In the genomic region with DNA sequence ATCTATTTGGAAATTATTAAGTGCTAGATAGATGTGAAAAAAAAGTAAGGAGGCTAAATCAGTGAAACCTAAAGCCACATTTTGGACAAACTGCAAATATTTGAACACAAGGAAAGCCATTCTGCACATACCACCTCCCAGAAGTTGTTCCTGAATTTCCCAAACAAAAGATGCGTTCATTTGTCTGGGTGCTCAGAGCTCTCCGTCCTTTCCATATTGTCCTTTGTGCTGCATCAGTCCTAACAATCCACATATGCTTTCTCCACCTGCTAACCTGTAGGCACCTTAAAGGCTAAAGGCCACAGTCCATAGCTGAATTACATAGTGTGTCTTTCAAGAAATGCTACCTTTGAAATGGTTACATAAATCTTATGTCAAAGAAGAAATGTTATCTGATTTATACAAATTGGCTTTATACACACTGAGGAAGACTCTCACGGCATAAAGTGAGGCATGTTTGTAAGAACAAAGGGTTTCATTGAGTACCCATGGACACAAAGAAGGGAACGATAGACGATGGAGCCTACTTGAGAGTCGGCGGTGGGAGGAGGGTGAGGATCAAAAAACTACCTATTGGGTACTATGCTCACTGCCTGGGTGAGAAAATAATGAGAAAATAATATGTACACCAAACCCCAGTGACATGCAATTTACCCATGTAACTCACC, we compare ENCODE assay signal across 25 cellular contexts.
DNase-seq lines count a peak whose midpoint lies in the region; ATAC-seq and TF ChIP-seq lines count a peak whose summit lies in the region.
"Had no signal": no experiment of that assay in that cellular context is flagged by ENCODE, and none has a peak within 500 bp of the region (broad histone marks: within the 10 kb centered on the region; RNA-seq: fewer than 3 reads in every experiment).

No MANE protein-coding gene starts in this region.

- peaks cover 6% of the 10 kb centered on the region for H3K36me3 Mint-ChIP-seq in MCF 10A (ENCODE audit: insufficient read depth, unreplicated experiment)

- H3K79me2 ChIP-seq in mammary epithelial cell (ENCODE audit: insufficient read depth, low read length) (no peaks in the 10 kb centered on the region), hepatocyte (no peaks in the 10 kb centered on the region)

- dilution Hi-C loops in mammary epithelial cell (cut with HindIII; ENCODE audit: low sequenced_read_pairs), result no loop called here

- H4K20me1 ChIP-seq in mammary epithelial cell (ENCODE audit: insufficient read depth, low read length), result no peaks in the 10 kb centered on the region
- no peaks in the 10 kb centered on the region for H4K20me1 ChIP-seq in hepatocyte (ENCODE audit: insufficient read depth, poor library complexity, severe bottlenecking)

- no peaks in the 10 kb centered on the region for H3K4me1 Mint-ChIP-seq in MCF 10A (ENCODE audit: insufficient read depth, unreplicated experiment)
- H3K4me1 Mint-ChIP-seq: activated CD4-positive, alpha-beta memory T cell treated with anti-CD3 and anti-CD28 coated beads, Interleukin-2, amount 10 ng/mL, durations not matched to agents 7 days and 5 days had no signal

- H3K4me3 ChIP-seq in mammary epithelial cell (replicated peaks in 1 of 3; ENCODE audit: insufficient read depth in 1 of 3, low read depth in 2 of 3, low read length in 3 of 3), result no peak overlapping the region
- H3K4me3 ChIP-seq in hepatocyte, result no peak overlapping the region
- no peak overlapping the region for H3K4me3 ChIP-seq in upper lobe of right lung
- H3K4me3 ChIP-seq: adrenal gland, gastroesophageal sphincter, PC-9 had no signal

- CTCF ChIA-PET in MCF 10A (lab: Yijun Ruan, JAX) (interaction anchor here (0.7 to 0.8 kb wide), 2 partner anchors 26 to 254 kb away, joined by 3 read pairs; no protein-coding TSS in a partner anchor), mammary epithelial cell (lab: Charles Lee; ENCODE audit: low non-redundant PET) (no interaction called here)

- BruUV-seq in MCF 10A (replicated peaks; lab: Mats Ljungman, UMichigan) (no TSS peak), mammary epithelial cell (replicated peaks; lab: Mats Ljungman, UMichigan) (no TSS peak)

- intact Hi-C loops in MCF 10A (cut with micrococcal nuclease), result no loop called here
- intact Hi-C loops in mammary epithelial cell (cut with micrococcal nuclease), result no loop called here
- intact Hi-C loops in upper lobe of right lung (cut with DNase I), result no loop called here

- DNase-seq in MCF 10A (ENCODE audit: unreplicated experiment) (no peak), mammary epithelial cell (no peak), hepatocyte (ENCODE audit: low spot score) (no peak), pons (ENCODE audit: low spot score) (peak; percentile 59), upper lobe of right lung (no peak), hypothalamus (lab: John Stamatoyannopoulos, UW) (no peak), occipital lobe (lab: John Stamatoyannopoulos, UW) (no peak), NCI-H146 treated with DMSO at 0.1 percent for 48 hours (lab: John Stamatoyannopoulos, UW; ENCODE audit: unreplicated experiment) (no peak)
- DNase-seq: activated CD4-positive, alpha-beta memory T cell treated with anti-CD3 and anti-CD28 coated beads, Interleukin-2, amount 10 ng/mL, durations not matched to agents 7 days and 5 days; activated CD4-positive, CD25-positive, alpha-beta regulatory T cell treated with anti-CD3 and anti-CD28 coated beads, Interleukin-2, amount 50 U/mL, for 72 hours; activated CD8-positive, alpha-beta memory T cell treated with anti-CD3 and anti-CD28 coated beads, Interleukin-2, amount 50 U/mL, for 4 hours; activated naive CD4-positive, alpha-beta T cell treated with anti-CD3 and anti-CD28 coated beads for 36 hours; cerebellar nuclear complex; Karpas-422; naive B cell; NCI-H2081; NCI-H345; nucleus accumbens; PC-9; T-helper 2 cell had no signal

- H3K9me2 ChIP-seq in hepatocyte (replicated peaks; ENCODE audit: insufficient read depth), result no peaks in the 10 kb centered on the region

- peak overlapping the region; percentile 53 for H3K27ac Mint-ChIP-seq in MCF 10A (ENCODE audit: low read depth, unreplicated experiment)
- H3K27ac Mint-ChIP-seq: activated CD4-positive, alpha-beta memory T cell treated with anti-CD3 and anti-CD28 coated beads, Interleukin-2, amount 10 ng/mL, durations not matched to agents 7 days and 5 days; activated naive CD4-positive, alpha-beta T cell treated with anti-CD3 and anti-CD28 coated beads for 36 hours; stimulated activated naive CD8-positive, alpha-beta T cell treated with anti-CD3 and anti-CD28 coated beads, Interleukin-15, Interleukin-2, amounts not matched to agents 100 ng/mL and 50 ng/mL, for 24 hours had no signal

- H3K9me3 ChIP-seq in mammary epithelial cell (replicated peaks; ENCODE audit: insufficient read depth, low read length), result no peaks in the 10 kb centered on the region
- no peaks in the 10 kb centered on the region for H3K9me3 ChIP-seq in hepatocyte (ENCODE audit: low read depth)
- no peaks in the 10 kb centered on the region for H3K9me3 ChIP-seq in upper lobe of right lung
- H3K9me3 ChIP-seq: adrenal gland, gastroesophageal sphincter had no signal

- no peak for ATAC-seq in upper lobe of right lung
- ATAC-seq: HCT116 had no signal

- H3K9me3 Mint-ChIP-seq in MCF 10A (ENCODE audit: unreplicated experiment), result no peaks in the 10 kb centered on the region
- H3K9me3 Mint-ChIP-seq: activated CD4-positive, alpha-beta memory T cell treated with anti-CD3 and anti-CD28 coated beads, Interleukin-2, amount 10 ng/mL, durations not matched to agents 7 days and 5 days; activated naive CD4-positive, alpha-beta T cell treated with anti-CD3 and anti-CD28 coated beads for 36 hours; naive B cell; stimulated activated naive CD8-positive, alpha-beta T cell treated with anti-CD3 and anti-CD28 coated beads, Interleukin-15, Interleukin-2, amounts not matched to agents 100 ng/mL and 50 ng/mL, for 24 hours had no signal

- POLR2A ChIA-PET in MCF 10A (lab: Yijun Ruan, JAX), result interaction anchor here (0.7 kb wide), 1 partner anchor 275 kb away, joined by 7 read pairs; no protein-coding TSS in a partner anchor

- no peaks in the 10 kb centered on the region for H3K27me3 ChIP-seq in mammary epithelial cell (ENCODE audit: insufficient read depth, low read length)
- H3K27me3 ChIP-seq in hepatocyte, result no peaks in the 10 kb centered on the region
- H3K27me3 ChIP-seq in upper lobe of right lung, result no peaks in the 10 kb centered on the region
- H3K27me3 ChIP-seq: adrenal gland, gastroesophageal sphincter had no signal

- H3K9ac ChIP-seq in mammary epithelial cell (ENCODE audit: insufficient read depth, low read length), result no peak overlapping the region

- H3K27ac ChIP-seq in mammary epithelial cell (ENCODE audit: insufficient read depth, low read depth, low read length), result no peak overlapping the region
- peak overlapping the region; percentile 24 for H3K27ac ChIP-seq in hepatocyte
- peak overlapping the region; percentile 61 for H3K27ac ChIP-seq in upper lobe of right lung
- H3K27ac ChIP-seq: 22Rv1, PC-9 had no signal

- H3K36me3 ChIP-seq in mammary epithelial cell (ENCODE audit: insufficient read depth, low read length) (no peaks in the 10 kb centered on the region), hepatocyte (replicated peaks; ENCODE audit: insufficient read depth, low read depth) (no peaks in the 10 kb centered on the region), upper lobe of right lung (no peaks in the 10 kb centered on the region)
- H3K36me3 ChIP-seq: adrenal gland, gastroesophageal sphincter had no signal

- WGBS in mammary epithelial cell (ENCODE audit: low coverage, missing lambda C conversion rate), result 86% methylated on average over 7 of the region's 7 CpGs
- 93% methylated on average over 7 of the region's 7 CpGs for WGBS in hepatocyte (ENCODE audit: low lambda C conversion rate, missing lambda C conversion rate)

- no peak for TF ChIP-seq CTCF in MCF 10A (IDR thresholded peaks at IDR 0.05; ENCODE audit: unreplicated experiment)
- TF ChIP-seq CTCF in mammary epithelial cell (conservative IDR thresholded peaks at IDR 0.05 in 1 of 2, IDR thresholded peaks at IDR 0.05 in 1 of 2; ENCODE audit: extremely low read depth in 1 of 2, insufficient read depth in 1 of 2, low read depth in 1 of 2, low read length in 2 of 2), result no peak
- no peak for TF ChIP-seq CTCF in hepatocyte (IDR thresholded peaks at IDR 0.05; ENCODE audit: poor library complexity)
- TF ChIP-seq CTCF in upper lobe of right lung (IDR thresholded peaks at IDR 0.05), result no peak

- H3K27me3 Mint-ChIP-seq in MCF 10A (ENCODE audit: insufficient read depth, unreplicated experiment), result no peaks in the 10 kb centered on the region
- H3K27me3 Mint-ChIP-seq: activated CD4-positive, alpha-beta memory T cell treated with anti-CD3 and anti-CD28 coated beads, Interleukin-2, amount 10 ng/mL, durations not matched to agents 7 days and 5 days; stimulated activated naive CD8-positive, alpha-beta T cell treated with anti-CD3 and anti-CD28 coated beads, Interleukin-15, Interleukin-2, amounts not matched to agents 100 ng/mL and 50 ng/mL, for 24 hours had no signal

- H3K4me1 ChIP-seq in mammary epithelial cell (ENCODE audit: insufficient read depth, low read length) (no peaks in the 10 kb centered on the region), hepatocyte (ENCODE audit: insufficient read depth) (peaks cover 22% of the 10 kb centered on the region), upper lobe of right lung (peaks cover 28% of the 10 kb centered on the region)

- H3K4me2 ChIP-seq in mammary epithelial cell (ENCODE audit: insufficient read depth, low read depth, low read length) (no peak overlapping the region), hepatocyte (peak overlapping the region; percentile 11)
- H3K4me2 ChIP-seq: PC-9 had no signal

- H2AFZ ChIP-seq in mammary epithelial cell (ENCODE audit: low read depth, low read length) (no peak overlapping the region), hepatocyte (no peak overlapping the region)
- H2AFZ ChIP-seq: PC-9 had no signal

- in situ Hi-C loops in mammary epithelial cell (cut with MboI; ENCODE audit: low sequenced_read_pairs in 2 of 2), result no loop called here

- H3K4me3 Mint-ChIP-seq in MCF 10A (ENCODE audit: unreplicated experiment), result no peak overlapping the region
- H3K4me3 Mint-ChIP-seq: activated CD4-positive, alpha-beta memory T cell treated with anti-CD3 and anti-CD28 coated beads, Interleukin-2, amount 10 ng/mL, durations not matched to agents 7 days and 5 days; activated naive CD4-positive, alpha-beta T cell treated with anti-CD3 and anti-CD28 coated beads for 36 hours; naive B cell; stimulated activated naive CD8-positive, alpha-beta T cell treated with anti-CD3 and anti-CD28 coated beads, Interleukin-15, Interleukin-2, amounts not matched to agents 100 ng/mL and 50 ng/mL, for 24 hours had no signal
